ENCODE assay signal across 13 cellular contexts in genomic region chr6:31567531-31568370, GRCh38. TPM values are rescaled to one million over a fixed set of nuclear protein-coding genes. Genes with fewer than 3 reads are reported as not detected.
DNase-seq lines count a peak whose midpoint lies in the region; ATAC-seq and TF ChIP-seq lines count a peak whose summit lies in the region.
"Had no signal": no experiment of that assay in that cellular context is flagged by ENCODE, and none has a peak within 500 bp of the region (broad histone marks: within the 10 kb centered on the region; RNA-seq: fewer than 3 reads in every experiment).

No MANE protein-coding gene starts in this region.

- H3F3A ChIP-seq in MM.1S (ENCODE audit: insufficient read depth, low read length), result peaks cover 17% of the 10 kb centered on the region

- peaks cover 40% of the 10 kb centered on the region for H3K27me3 Mint-ChIP-seq in activated naive CD8-positive, alpha-beta T cell treated with anti-CD3 and anti-CD28 coated beads, Interleukin-2, amount 10 ng/mL, durations not matched to agents 7 days and 5 days

- H3K18ac ChIP-seq in neuronal stem cell (ENCODE audit: low read length), result no peak overlapping the region

- H3K27ac Mint-ChIP-seq in activated naive CD8-positive, alpha-beta T cell treated with anti-CD3 and anti-CD28 coated beads, Interleukin-2, amount 10 ng/mL, durations not matched to agents 7 days and 5 days, result peak overlapping the region; percentile 69

- H2BK120ac ChIP-seq in neuronal stem cell (ENCODE audit: low read depth, low read length), result no peak overlapping the region

- H3K27me3 ChIP-seq in MM.1S (replicated peaks; ENCODE audit: insufficient read depth, low read length) (peaks cover 6% of the 10 kb centered on the region; the same call in 1 of the 2 replicates), neuronal stem cell (ENCODE audit: control insufficient read depth in 3 of 3, insufficient read depth in 3 of 3, low read depth in 1 of 3, low read length in 3 of 3) (peaks cover 0 to 14% (median 0%) of the 10 kb centered on the region in 3 experiments), adrenal gland (no peaks in the 10 kb centered on the region)

- H4K8ac ChIP-seq in neuronal stem cell (ENCODE audit: low read depth, low read length), result no peak overlapping the region

- H2AK5ac ChIP-seq in neuronal stem cell (ENCODE audit: low read depth, low read length), result no peak overlapping the region

- H2AFZ ChIP-seq in MM.1S (ENCODE audit: low read length) (no peak overlapping the region), neuronal stem cell (ENCODE audit: low read length) (peak overlapping the region; percentile 21)

- H3K4me1 ChIP-seq in MM.1S (ENCODE audit: low read length) (peaks cover 46% of the 10 kb centered on the region), neuronal stem cell (ENCODE audit: control insufficient read depth in 2 of 2, insufficient read depth in 1 of 2, low read depth in 1 of 2, low read length in 2 of 2) (peaks cover 0 to 14% of the 10 kb centered on the region in 2 donors), adrenal gland (replicated peaks in 1 of 2) (no peaks in the 10 kb centered on the region)
- H3K4me1 ChIP-seq: psoas muscle had no signal

- H3K4me3 Mint-ChIP-seq in activated naive CD8-positive, alpha-beta T cell treated with anti-CD3 and anti-CD28 coated beads, Interleukin-2, amount 10 ng/mL, durations not matched to agents 7 days and 5 days, result peak overlapping the region; percentile 41

- no peak overlapping the region for H2BK15ac ChIP-seq in neuronal stem cell (ENCODE audit: low read length)

- peak overlapping the region; percentile 9; the same call in 1 of the 2 replicates for H3K27ac ChIP-seq in MM.1S (ENCODE audit: low read length)
- no peak overlapping the region for H3K27ac ChIP-seq in neuronal stem cell (replicated peaks; ENCODE audit: low read length)
- H3K27ac ChIP-seq in adrenal gland, result no peak overlapping the region
- H3K27ac ChIP-seq: psoas muscle had no signal

- H3K9me3 Mint-ChIP-seq in activated naive CD8-positive, alpha-beta T cell treated with anti-CD3 and anti-CD28 coated beads, Interleukin-2, amount 10 ng/mL, durations not matched to agents 7 days and 5 days, result no peaks in the 10 kb centered on the region

- H3K9me3 ChIP-seq in MM.1S (replicated peaks; ENCODE audit: insufficient read depth, low read length) (no peaks in the 10 kb centered on the region), neuronal stem cell (replicated peaks in 1 of 2; ENCODE audit: control insufficient read depth in 2 of 2, insufficient read depth in 1 of 2, low read depth in 1 of 2, low read length in 2 of 2) (no peaks in the 10 kb centered on the region), adrenal gland (replicated peaks in 1 of 3) (no peaks in the 10 kb centered on the region)
- H3K9me3 ChIP-seq: psoas muscle had no signal

- H3K23ac ChIP-seq in neuronal stem cell (ENCODE audit: low read depth, low read length, poor library complexity), result no peak overlapping the region

- no peaks in the 10 kb centered on the region for H4K20me1 ChIP-seq in MM.1S (ENCODE audit: insufficient read depth, low read length)

- peaks cover 7% of the 10 kb centered on the region for H3K36me3 Mint-ChIP-seq in activated naive CD8-positive, alpha-beta T cell treated with anti-CD3 and anti-CD28 coated beads, Interleukin-2, amount 10 ng/mL, durations not matched to agents 7 days and 5 days

- no peak for TF ChIP-seq POLR2A in adrenal gland (IDR thresholded peaks at IDR 0.05)

- no peak for ATAC-seq in activated naive CD8-positive, alpha-beta T cell treated with anti-CD3 and anti-CD28 coated beads, Interleukin-2, amount 10 ng/mL, durations not matched to agents 7 days and 5 days (ENCODE audit: low read depth)
- no peak for ATAC-seq in HG03135 (IDR thresholded peaks at IDR 0.05; ENCODE audit: unreplicated experiment)
- ATAC-seq: psoas muscle had no signal

- no peak overlapping the region for H2BK12ac ChIP-seq in neuronal stem cell (ENCODE audit: low read length)

- H3K79me2 ChIP-seq in MM.1S (ENCODE audit: low read length), result no peaks in the 10 kb centered on the region

- H3K9me2 ChIP-seq in MM.1S (replicated peaks; ENCODE audit: insufficient read depth, low read length), result no peaks in the 10 kb centered on the region

- no CpG with 5 or more reads among the region's 9 CpGs for WGBS in neuronal stem cell (ENCODE audit: extremely low coverage in 2 of 2, insufficient read length in 2 of 2, insufficient replicate concordance in 1 of 2), 2 donors
- WGBS in adrenal gland, 4 donors, result 39 to 53% (median 46%) methylated on average over 9 of the region's 9 CpGs

- H2BK5ac ChIP-seq in neuronal stem cell (ENCODE audit: low read length), result no peak overlapping the region

- no peaks in the 10 kb centered on the region for H3K36me3 ChIP-seq in MM.1S (replicated peaks; ENCODE audit: insufficient read depth, low read length)
- H3K36me3 ChIP-seq in neuronal stem cell (replicated peaks in 1 of 2; ENCODE audit: control insufficient read depth in 2 of 2, insufficient read depth in 2 of 2, low read length in 2 of 2), result no peaks in the 10 kb centered on the region
- H3K36me3 ChIP-seq in adrenal gland (replicated peaks in 1 of 2), result no peaks in the 10 kb centered on the region

- no peak overlapping the region for H3K4ac ChIP-seq in neuronal stem cell (ENCODE audit: low read length)

- TF ChIP-seq CTCF in GM12865 (IDR thresholded peaks at IDR 0.05; ENCODE audit: insufficient read depth, low read depth, low read length, missing control alignments) (no peak), MM.1S (IDR thresholded peaks at IDR 0.05; ENCODE audit: low read length) (no peak), adrenal gland (IDR thresholded peaks at IDR 0.05) (no peak)

- H3K14ac ChIP-seq in neuronal stem cell (ENCODE audit: low read length), result no peak overlapping the region

- no peaks in the 10 kb centered on the region for H3K79me1 ChIP-seq in neuronal stem cell (ENCODE audit: low read depth, low read length)

- POLR2A ChIA-PET in activated naive CD8-positive, alpha-beta T cell treated with anti-CD3 and anti-CD28 coated beads, Interleukin-2, amount 10 ng/mL, durations not matched to agents 7 days and 5 days (lab: Charles Lee), result interaction anchor here (0.7 to 7.6 kb wide), 10 partner anchors 9 to 169 kb away, joined by 3 to 87 read pairs (median 6); partner anchors contain the start of genes DDX39B, GPANK1, LTB and NCR3

- intact Hi-C loops in adrenal gland (cut with DNase I), result no loop called here

- H4K91ac ChIP-seq in neuronal stem cell (ENCODE audit: low read depth, low read length, poor library complexity), result no peak overlapping the region

- H3K4me3 ChIP-seq in GM12865 (ENCODE audit: low read depth, low read length) (peak overlapping the region; percentile 12), MM.1S (ENCODE audit: low read length) (no peak overlapping the region), neuronal stem cell (ENCODE audit: low read length in 2 of 2) (no peak overlapping the region), adrenal gland (no peak overlapping the region)
- H3K4me3 ChIP-seq: psoas muscle had no signal

- H3K9ac ChIP-seq in MM.1S (ENCODE audit: low read length), result no peak overlapping the region
- no peak overlapping the region for H3K9ac ChIP-seq in neuronal stem cell (ENCODE audit: low read depth, low read length, poor library complexity)

- DNase-seq in GM12865 (ENCODE audit: low read depth) (peak; percentile 83), MM.1S (no peak), neuronal stem cell (ENCODE audit: low spot score) (no peak), adrenal gland (no peak), COLO829 (ENCODE audit: low spot score) (no peak)
- DNase-seq in activated naive CD8-positive, alpha-beta T cell treated with anti-CD3 and anti-CD28 coated beads, Interleukin-2, amount 10 ng/mL, durations not matched to agents 7 days and 5 days, result no peak
- DNase-seq: DMS53, NCI-H526 treated with DMSO at 0.1 percent for 48 hours, psoas muscle, SHP77 treated with DMSO at 0.1 percent for 48 hours had no signal

- H3K4me2 ChIP-seq in MM.1S (ENCODE audit: low read depth, low read length) (peak overlapping the region; percentile 28; the same call in 1 of the 2 replicates), neuronal stem cell (ENCODE audit: insufficient read depth, low read length, poor library complexity, severe bottlenecking) (no peak overlapping the region)

- H3K4me1 Mint-ChIP-seq in activated naive CD8-positive, alpha-beta T cell treated with anti-CD3 and anti-CD28 coated beads, Interleukin-2, amount 10 ng/mL, durations not matched to agents 7 days and 5 days, result peaks cover 53% of the 10 kb centered on the region

RNA-seq across cellular contexts. Expression of gene LTA, which starts 4.3 kb away (rescaled TPM):
- 10 to 100 TPM; 15.2 to 16.7 TPM for total RNA-seq in activated naive CD8-positive, alpha-beta T cell treated with anti-CD3 and anti-CD28 coated beads, Interleukin-2, amount 10 ng/mL, durations not matched to agents 7 days and 5 days
- polyA plus RNA-seq in neuronal stem cell (2013, experiment 1 of 2), result 0.07 TPM
- polyA plus RNA-seq in neuronal stem cell (2013, experiment 2 of 2), result 0.07 TPM
- 1 to 10 TPM in 2 of 8 donors, not detected in 6; 1.2 to 1.4 TPM for total RNA-seq in adrenal gland
- under 1 TPM in 2 of 3 donors, not detected in 1; 0.20 to 0.72 TPM for polyA plus RNA-seq in adrenal gland
- total RNA-seq: lower leg skin, psoas muscle, temporal lobe had no signal

RNA-seq across cellular contexts. Expression of gene TNF, which starts 7.6 kb away (rescaled TPM):
- 10 to 100 TPM; 18.5 to 18.6 TPM for total RNA-seq in activated naive CD8-positive, alpha-beta T cell treated with anti-CD3 and anti-CD28 coated beads, Interleukin-2, amount 10 ng/mL, durations not matched to agents 7 days and 5 days
- polyA plus RNA-seq in neuronal stem cell (2013, experiment 1 of 2), result 0.03 TPM
- 0.01 TPM for polyA plus RNA-seq in neuronal stem cell (2013, experiment 2 of 2)
- total RNA-seq in adrenal gland, result 1 to 10 TPM in 5 of 8 donors, under 1 TPM in 2, not detected in 1; 0.90 to 3.2 (median 1.2) TPM
- 1 to 10 TPM in 1 of 3 donors, under 1 TPM in 2; 0.22 to 1.0 (median 0.81) TPM for polyA plus RNA-seq in adrenal gland
- total RNA-seq: temporal lobe had no signal

RNA-seq across cellular contexts. Expression of gene LTB, which starts 14.5 kb away (rescaled TPM):
- total RNA-seq in activated naive CD8-positive, alpha-beta T cell treated with anti-CD3 and anti-CD28 coated beads, Interleukin-2, amount 10 ng/mL, durations not matched to agents 7 days and 5 days, result 100 to 1,000 TPM; 426 to 431 TPM
- 0.08 TPM for polyA plus RNA-seq in neuronal stem cell (2013, experiment 1 of 2)
- 0.18 TPM for polyA plus RNA-seq in neuronal stem cell (2013, experiment 2 of 2)
- total RNA-seq in adrenal gland, result 1 to 10 TPM in 3 of 8 donors, under 1 TPM in 2, not detected in 3; 0.35 to 4.3 (median 1.1) TPM
- polyA plus RNA-seq in adrenal gland, result 1 to 10 TPM in 2 of 3 donors, under 1 TPM in 1; 0.31 to 6.7 (median 4.8) TPM
- total RNA-seq: temporal lobe had no signal

RNA-seq across cellular contexts. Expression of gene LST1, which starts 18.3 kb away (rescaled TPM):
- 100 to 1,000 TPM in 1 of 2 experiments, 10 to 100 TPM in 1; 91.8 to 105 TPM for total RNA-seq in activated naive CD8-positive, alpha-beta T cell treated with anti-CD3 and anti-CD28 coated beads, Interleukin-2, amount 10 ng/mL, durations not matched to agents 7 days and 5 days
- polyA plus RNA-seq in neuronal stem cell (2013, experiment 1 of 2), result 0.81 TPM
- polyA plus RNA-seq in neuronal stem cell (2013, experiment 2 of 2), result 0.73 TPM
- 10 to 100 TPM; 12.1 to 29.0 (median 20.7) TPM for total RNA-seq in adrenal gland
- polyA plus RNA-seq in adrenal gland, result 10 to 100 TPM in 2 of 3 donors, 1 to 10 TPM in 1; 9.7 to 67.8 (median 49.2) TPM

RNA-seq across cellular contexts. Expression of gene NFKBIL1, which starts 20.3 kb away (rescaled TPM):
- total RNA-seq in activated naive CD8-positive, alpha-beta T cell treated with anti-CD3 and anti-CD28 coated beads, Interleukin-2, amount 10 ng/mL, durations not matched to agents 7 days and 5 days, result 10 to 100 TPM; 15.4 to 17.6 TPM
- 22.2 TPM for polyA plus RNA-seq in neuronal stem cell (2013, experiment 1 of 2)
- 22.0 TPM for polyA plus RNA-seq in neuronal stem cell (2013, experiment 2 of 2)
- total RNA-seq in adrenal gland, result 10 to 100 TPM; 15.1 to 33.6 (median 28.0) TPM
- polyA plus RNA-seq in adrenal gland, result 10 to 100 TPM in 2 of 3 donors, 1 to 10 TPM in 1; 5.0 to 46.2 (median 27.6) TPM

Comparison
In these comparisons a context has a peak if more than half of its experiments do, and no peak if none do; other contexts are left out.
1. RNA of gene LTA, which starts 4.3 kb away (total RNA-seq): 15.2 to 16.7 TPM in activated naive CD8-positive, alpha-beta T cell treated with anti-CD3 and anti-CD28 coated beads, Interleukin-2, amount 10 ng/mL, durations not matched to agents 7 days and 5 days; 1.2 to 1.4 TPM in adrenal gland; every median in the first group is over 4 times any median in the second.
2. RNA of gene TNF, which starts 7.6 kb away (total RNA-seq): 18.5 to 18.6 TPM in activated naive CD8-positive, alpha-beta T cell treated with anti-CD3 and anti-CD28 coated beads, Interleukin-2, amount 10 ng/mL, durations not matched to agents 7 days and 5 days; 0.90 to 3.2 TPM in adrenal gland; every median in the first group is over 4 times any median in the second.
3. RNA of gene LTB, which starts 14.5 kb away (total RNA-seq): 426 to 431 TPM in activated naive CD8-positive, alpha-beta T cell treated with anti-CD3 and anti-CD28 coated beads, Interleukin-2, amount 10 ng/mL, durations not matched to agents 7 days and 5 days; 0.35 to 4.3 TPM in adrenal gland; every median in the first group is over 10 times any median in the second.